Comparison of ENCODE assay signal across 8 cellular contexts in genomic region chr17:82351713-82352488, GRCh38. TPM values are rescaled to one million over a fixed set of nuclear protein-coding genes. Genes with fewer than 3 reads are reported as not detected.
DNase-seq lines count a peak whose midpoint lies in the region; ATAC-seq lines count a peak whose summit lies in the region.

No MANE protein-coding gene starts in this region.

- DNase-seq in DMS153 (lab: John Stamatoyannopoulos, UW) (peak; percentile 84), NCI-H446 treated with DMSO at 0.1 percent for 48 hours (lab: John Stamatoyannopoulos, UW) (peak; percentile 56), cerebellum (ENCODE audit: low spot score) (peak; percentile 85), left lobe of liver (ENCODE audit: low spot score) (peak; percentile 85)
- DNase-seq in activated CD4-positive, alpha-beta T cell treated with anti-CD3 and anti-CD28 coated beads for 24 hours (ENCODE audit: low read depth in 2 of 2), result peak; percentile 76 to 79
- DNase-seq in stimulated activated CD4-positive, alpha-beta T cell treated with anti-CD3 and anti-CD28 coated beads, Interleukin-4, amount 100 ng/mL, for 24 hours, result peak; percentile 86

- ATAC-seq in HG02763 (IDR thresholded peaks at IDR 0.05; ENCODE audit: unreplicated experiment), result peak; percentile 32
- peak; percentile 94 for ATAC-seq in left lobe of liver
- ATAC-seq in HG03378 (IDR thresholded peaks at IDR 0.05; ENCODE audit: unreplicated experiment), result no peak

RNA-seq across cellular contexts. Expression of gene TEX19, which starts 7.1 kb away (rescaled TPM):
- total RNA-seq in cerebellum (not detected), left lobe of liver (not detected)

RNA-seq across cellular contexts. Expression of gene SECTM1, which starts 18.3 kb away (rescaled TPM):
- 3.4 TPM for total RNA-seq in cerebellum
- total RNA-seq in left lobe of liver, result 3.0 TPM

RNA-seq across cellular contexts. Expression of gene UTS2R, which starts 19.7 kb away (rescaled TPM):
- total RNA-seq in cerebellum, result not detected
- total RNA-seq in left lobe of liver, result not detected

RNA-seq across cellular contexts. Expression of gene CD7, which starts 34.5 kb away (rescaled TPM):
- not detected for total RNA-seq in cerebellum
- 1.4 TPM for total RNA-seq in left lobe of liver
